1 cellular context compared by ENCODE assay signal in the genomic region with DNA sequence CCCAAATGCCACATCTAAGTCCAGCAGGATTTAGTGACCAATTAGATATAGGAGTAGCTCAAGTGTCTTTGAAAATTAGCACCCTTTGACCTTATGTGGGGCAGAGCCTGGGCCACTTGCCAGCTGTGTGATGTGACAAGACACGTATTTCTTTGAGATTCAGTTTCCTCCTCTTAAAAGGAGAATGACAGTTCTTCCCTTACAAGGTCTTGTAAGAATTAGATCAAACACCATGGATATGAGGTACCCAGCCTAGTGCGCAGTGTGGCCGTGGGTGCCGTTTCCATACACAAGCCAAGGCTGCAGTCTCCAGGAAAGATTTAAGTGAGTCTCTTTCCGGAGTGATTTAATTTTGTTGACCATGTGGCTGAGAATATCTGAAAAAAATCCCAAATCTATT.
TF ChIP-seq lines count a peak whose summit lies in the region.

No MANE protein-coding gene starts in this region.

TF ChIP-seq in GM12878, 131 proteins besides CTCF, POLR2A, EP300 and RAD21 (continued from another document):
- TF ChIP-seq HSF1 (IDR thresholded peaks at IDR 0.05; ENCODE audit: low read depth, low read length) (no peak), E4F1 (IDR thresholded peaks at IDR 0.05; ENCODE audit: borderline replicate concordance, partially characterized antibody) (no peak), YBX1 (IDR thresholded peaks at IDR 0.05) (no peak), NR2F1 (conservative IDR thresholded peaks at IDR 0.05) (0 out of 2 replicates have a peak, but pooled peaks have one; percentile 18), PRDM15 (CRISPR knock-in tag; IDR thresholded peaks at IDR 0.05) (no peak), JUNB (IDR thresholded peaks at IDR 0.05) (no peak), ZSCAN29 (IDR thresholded peaks at IDR 0.05) (no peak), EGR1 (IDR thresholded peaks at IDR 0.05; ENCODE audit: borderline replicate concordance in 1 of 2, low read depth in 2 of 2, low read length in 2 of 2) (no peak)
